19 cellular contexts compared by ENCODE assay signal in genomic region chr20:63466861-63467260, GRCh38. TPM values are rescaled to one million over a fixed set of nuclear protein-coding genes. Genes with fewer than 3 reads are reported as not detected.
DNase-seq lines count a peak whose midpoint lies in the region; ATAC-seq and TF ChIP-seq lines count a peak whose summit lies in the region.
"Had no signal": no experiment of that assay in that cellular context is flagged by ENCODE, and none has a peak within 500 bp of the region (broad histone marks: within the 10 kb centered on the region; RNA-seq: fewer than 3 reads in every experiment).

No MANE protein-coding gene starts in this region.

- DNase-seq in RWPE2 (ENCODE audit: low spot score) (peak; percentile 81), neural crest cell (ENCODE audit: low read depth, low spot score) (no peak), T-helper 9 cell (no peak), ascending aorta (ENCODE audit: low spot score in 2 of 2) (no peak), HEK293T (ENCODE audit: extremely low spot score) (no peak), vagina (ENCODE audit: extremely low spot score in 2 of 2) (no peak)
- DNase-seq in central memory CD8-positive, alpha-beta T cell (ENCODE audit: low spot score in 2 of 2): no peak
- DNase-seq: 8988T; CD8-positive, alpha-beta memory T cell; COR-L47; DMS 273 treated with DMSO at 0.1 percent for 48 hours; DMS53; DND-41; EL; GM23248 had no signal

- no peak overlapping the region for H3K4me3 Mint-ChIP-seq in central memory CD8-positive, alpha-beta T cell
- H3K4me3 Mint-ChIP-seq in neural crest cell: peak overlapping the region; percentile 65
- H3K4me3 Mint-ChIP-seq: CD8-positive, alpha-beta memory T cell had no signal

- H3K36me3 Mint-ChIP-seq in central memory CD8-positive, alpha-beta T cell (ENCODE audit: insufficient read depth): no peaks in the 10 kb centered on the region
- H3K36me3 Mint-ChIP-seq in neural crest cell (ENCODE audit: low read depth): peaks cover 3% of the 10 kb centered on the region
- H3K36me3 Mint-ChIP-seq: CD8-positive, alpha-beta memory T cell had no signal

- no peak for TF ChIP-seq POLR2A in vagina (IDR thresholded peaks at IDR 0.05)

- H3K4me1 ChIP-seq in RWPE2 (ENCODE audit: insufficient read depth, poor library complexity, severe bottlenecking) (no peaks in the 10 kb centered on the region), ascending aorta (peaks cover 0 to 3% of the 10 kb centered on the region in 2 donors), vagina (peaks cover 9% of the 10 kb centered on the region)

- H3K27me3 Mint-ChIP-seq in central memory CD8-positive, alpha-beta T cell: peaks cover 55% of the 10 kb centered on the region
- H3K27me3 Mint-ChIP-seq in neural crest cell (ENCODE audit: low read depth): no peaks in the 10 kb centered on the region

- H3K4me3 ChIP-seq in RWPE2 (ENCODE audit: severe bottlenecking): no peak overlapping the region
- no peak overlapping the region for H3K4me3 ChIP-seq in ascending aorta
- H3K4me3 ChIP-seq in vagina: no peak overlapping the region
- H3K4me3 ChIP-seq: BLaER1, GM12878, GM23248 had no signal

- H3K36me3 ChIP-seq in RWPE2 (ENCODE audit: low read depth): no peaks in the 10 kb centered on the region
- no peaks in the 10 kb centered on the region for H3K36me3 ChIP-seq in ascending aorta
- no peaks in the 10 kb centered on the region for H3K36me3 ChIP-seq in vagina
- H3K36me3 ChIP-seq: BLaER1 had no signal

- CTCF ChIA-PET in HEK293T (lab: Yijun Ruan, JAX): interaction anchor here (1.2 kb wide), 1 partner anchor 54 kb away, joined by 4 read pairs; the partner anchor contains the start of gene PPDPF

- H3K4me1 Mint-ChIP-seq in central memory CD8-positive, alpha-beta T cell: no peaks in the 10 kb centered on the region
- H3K4me1 Mint-ChIP-seq in neural crest cell: peaks cover 34% of the 10 kb centered on the region

- POLR2A ChIA-PET in HEK293T (lab: Yijun Ruan, JAX): no interaction called here

- H3K27me3 ChIP-seq in RWPE2 (ENCODE audit: insufficient read depth, poor library complexity, severe bottlenecking) (peaks cover 96% of the 10 kb centered on the region), ascending aorta (peaks cover 11% of the 10 kb centered on the region), vagina (peaks cover 7% of the 10 kb centered on the region)

- no peaks in the 10 kb centered on the region for H3K9me3 ChIP-seq in RWPE2 (ENCODE audit: severe bottlenecking)
- H3K9me3 ChIP-seq in ascending aorta: no peaks in the 10 kb centered on the region
- no peaks in the 10 kb centered on the region for H3K9me3 ChIP-seq in vagina
- H3K9me3 ChIP-seq: BLaER1 had no signal

- peak overlapping the region; percentile 77 for H3K27ac ChIP-seq in C4-2B
- no peak overlapping the region for H3K27ac ChIP-seq in RWPE2 (ENCODE audit: poor library complexity, severe bottlenecking)
- no peak overlapping the region for H3K27ac ChIP-seq in ascending aorta
- H3K27ac ChIP-seq in vagina: no peak overlapping the region
- H3K27ac ChIP-seq: BLaER1, GM23248 had no signal

- ATAC-seq in RWPE2 (ENCODE audit: low read depth): no peak
- ATAC-seq in central memory CD8-positive, alpha-beta T cell (replicated peaks; ENCODE audit: extremely low read depth, poor library complexity, severe bottlenecking): no peak
- ATAC-seq: GM12878, HCT116 had no signal

- TF ChIP-seq CTCF in C4-2B (conservative IDR thresholded peaks at IDR 0.05) (no peak), RWPE2 (IDR thresholded peaks at IDR 0.05; ENCODE audit: poor library complexity, severe bottlenecking) (no peak), neural crest cell (conservative IDR thresholded peaks at IDR 0.05) (no peak), ascending aorta (IDR thresholded peaks at IDR 0.05) (no peak), vagina (IDR thresholded peaks at IDR 0.05) (no peak)

- H3K27ac Mint-ChIP-seq in central memory CD8-positive, alpha-beta T cell (ENCODE audit: low read depth): peak overlapping the region; percentile 33
- no peak overlapping the region for H3K27ac Mint-ChIP-seq in neural crest cell (ENCODE audit: unreplicated experiment)
- H3K27ac Mint-ChIP-seq: CD8-positive, alpha-beta memory T cell had no signal

- H3K9me3 Mint-ChIP-seq in central memory CD8-positive, alpha-beta T cell: no peaks in the 10 kb centered on the region
- no peaks in the 10 kb centered on the region for H3K9me3 Mint-ChIP-seq in neural crest cell

- intact Hi-C loops in ascending aorta (cut with DNase I) (no loop called here), vagina (cut with DNase I) (no loop called here)

TF ChIP-seq in HEK293T, 16 proteins besides CTCF, POLR2A, EP300 and RAD21:
- TF ChIP-seq, protein P1, sequence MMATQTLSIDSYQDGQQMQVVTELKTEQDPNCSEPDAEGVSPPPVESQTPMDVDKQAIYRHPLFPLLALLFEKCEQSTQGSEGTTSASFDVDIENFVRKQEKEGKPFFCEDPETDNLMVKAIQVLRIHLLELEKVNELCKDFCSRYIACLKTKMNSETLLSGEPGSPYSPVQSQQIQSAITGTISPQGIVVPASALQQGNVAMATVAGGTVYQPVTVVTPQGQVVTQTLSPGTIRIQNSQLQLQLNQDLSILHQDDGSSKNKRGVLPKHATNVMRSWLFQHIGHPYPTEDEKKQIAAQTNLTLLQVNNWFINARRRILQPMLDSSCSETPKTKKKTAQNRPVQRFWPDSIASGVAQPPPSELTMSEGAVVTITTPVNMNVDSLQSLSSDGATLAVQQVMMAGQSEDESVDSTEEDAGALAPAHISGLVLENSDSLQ (IDR thresholded peaks at IDR 0.05): no peak
- TF ChIP-seq TARDBP (IDR thresholded peaks at IDR 0.05) (no peak), SUZ12 (IDR thresholded peaks at IDR 0.05) (no peak), FOXA1 (IDR thresholded peaks at IDR 0.05) (no peak), CTBP1 (IDR thresholded peaks at IDR 0.05; ENCODE audit: borderline replicate concordance) (no peak), ELF4 (IDR thresholded peaks at IDR 0.05) (no peak), BHLHE40 (IDR thresholded peaks at IDR 0.05; ENCODE audit: borderline replicate concordance) (no peak), FOXM1 (IDR thresholded peaks at IDR 0.05; ENCODE audit: borderline replicate concordance) (no peak), FOXK2 (IDR thresholded peaks at IDR 0.05) (no peak), SP1 (IDR thresholded peaks at IDR 0.05) (no peak), ZNF384 (IDR thresholded peaks at IDR 0.05) (no peak), ARNT (IDR thresholded peaks at IDR 0.05) (no peak), NFRKB (IDR thresholded peaks at IDR 0.05) (no peak), HDGF (IDR thresholded peaks at IDR 0.05; ENCODE audit: borderline replicate concordance) (no peak), L3MBTL2 (conservative IDR thresholded peaks at IDR 0.05) (no peak), LEF1 (IDR thresholded peaks at IDR 0.05; ENCODE audit: borderline replicate concordance) (no peak)

RNA-seq across cellular contexts. Expression of gene KCNQ2, which starts 5.6 kb away (rescaled TPM):
- 143 and 157 TPM in 2 replicates for total RNA-seq in neural crest cell
- total RNA-seq in ascending aorta: not detected
- total RNA-seq in vagina: 1.2 TPM
- total RNA-seq: CD8-positive, alpha-beta memory T cell; GM23248 had no signal

RNA-seq across cellular contexts. Expression of gene EEF1A2, which starts 32.0 kb away (rescaled TPM):
- total RNA-seq in neural crest cell (4.5 and 4.6 TPM in 2 replicates), ascending aorta (1.1 TPM), vagina (9.8 TPM)

RNA-seq across cellular contexts. Expression of gene PPDPF, which starts 53.7 kb away (rescaled TPM):
- total RNA-seq in neural crest cell (193 and 201 TPM in 2 replicates), ascending aorta (242 TPM), vagina (198 TPM)

Comparison
In these comparisons a context has a peak if more than half of its experiments do, and no peak if none do; other contexts are left out.
1. RNA of gene KCNQ2, which starts 5.6 kb away (total RNA-seq): 143 to 157 TPM in neural crest cell; 1.2 TPM in vagina (single experiment) and not detected in ascending aorta (single experiment); every median in the first group is over 10 times any median in the second.